Comparison of ENCODE assay signal across 13 cellular contexts in genomic region chr20:50304501-50304856, GRCh38.
DNase-seq lines count a peak whose midpoint lies in the region; ATAC-seq and TF ChIP-seq lines count a peak whose summit lies in the region.
"Had no signal": no experiment of that assay in that cellular context is flagged by ENCODE, and none has a peak within 500 bp of the region (broad histone marks: within the 10 kb centered on the region; RNA-seq: fewer than 3 reads in every experiment).

No MANE protein-coding gene starts in this region.

- no peak for TF ChIP-seq CTCF in BE2C (IDR thresholded peaks at IDR 0.05; ENCODE audit: low read depth, low read length)
- TF ChIP-seq CTCF in astrocyte of the spinal cord (IDR thresholded peaks at IDR 0.05; ENCODE audit: low read depth, low read length) = no peak
- TF ChIP-seq CTCF in psoas muscle (IDR thresholded peaks at IDR 0.05) = no peak

- no peak overlapping the region for H2BK5ac ChIP-seq in neuronal stem cell (ENCODE audit: low read length)

- ATAC-seq in left cardiac atrium (peak; percentile 35 to 39), psoas muscle (peak in 3 of 4 donors; percentile 12 to 16 (median 15))

- no peak overlapping the region for H3K9ac ChIP-seq in neuronal stem cell (ENCODE audit: low read depth, low read length, poor library complexity)

- H2BK120ac ChIP-seq in neuronal stem cell (ENCODE audit: low read depth, low read length) = no peak overlapping the region

- H3K9me3 ChIP-seq in BE2C (no peaks in the 10 kb centered on the region), psoas muscle (no peaks in the 10 kb centered on the region), neuronal stem cell (replicated peaks in 1 of 2; ENCODE audit: control insufficient read depth in 2 of 2, insufficient read depth in 1 of 2, low read depth in 1 of 2, low read length in 2 of 2) (no peaks in the 10 kb centered on the region)

- no peak overlapping the region for H3K4me2 ChIP-seq in neuronal stem cell (ENCODE audit: insufficient read depth, low read length, poor library complexity, severe bottlenecking)

- H3K4me3 ChIP-seq in BE2C (ENCODE audit: low read depth, low read length) (no peak overlapping the region), astrocyte of the spinal cord (ENCODE audit: low read depth, low read length) (no peak overlapping the region), psoas muscle (no peak overlapping the region), neuronal stem cell (ENCODE audit: low read length in 2 of 2) (no peak overlapping the region)

- no peak overlapping the region for H4K91ac ChIP-seq in neuronal stem cell (ENCODE audit: low read depth, low read length, poor library complexity)

- DNase-seq in BE2C = peak; percentile 75
- peak; percentile 50 for DNase-seq in astrocyte of the spinal cord (ENCODE audit: low read depth, low spot score)
- DNase-seq in left cardiac atrium = peak; percentile 72
- peak; percentile 73 to 85 for DNase-seq in psoas muscle
- no peak for DNase-seq in midbrain (lab: John Stamatoyannopoulos, UW)
- DNase-seq in activated CD4-positive, alpha-beta T cell treated with anti-CD3 and anti-CD28 coated beads for 4 hours = no peak
- no peak for DNase-seq in neuronal stem cell (ENCODE audit: low spot score)
- DNase-seq in SK-N-DZ (ENCODE audit: low spot score) = no peak
- DNase-seq: activated CD4-positive, alpha-beta T cell treated with anti-CD3 and anti-CD28 coated beads, Interleukin-2, amount 50 U/mL, for 4 hours; CD4-positive, alpha-beta memory T cell; immature natural killer cell; NCI-H1417 treated with DMSO at 0.1 percent for 48 hours; stimulated activated CD4-positive, alpha-beta T cell treated with anti-CD3 and anti-CD28 coated beads, Interleukin-4, amount 100 ng/mL, for 24 hours had no signal

- WGBS in psoas muscle, 3 donors = 41 to 57% (median 42%) methylated on average over 10 of the region's 10 CpGs
- WGBS in neuronal stem cell (ENCODE audit: extremely low coverage in 2 of 2, insufficient read length in 2 of 2, insufficient replicate concordance in 1 of 2), 2 donors = no CpG with 5 or more reads among the region's 10 CpGs

- no peak overlapping the region for H2AFZ ChIP-seq in neuronal stem cell (ENCODE audit: low read length)

- H3K27me3 ChIP-seq in BE2C (no peaks in the 10 kb centered on the region), psoas muscle (ENCODE audit: insufficient read depth in 3 of 3, low read length in 2 of 3) (no peaks in the 10 kb centered on the region), neuronal stem cell (ENCODE audit: control insufficient read depth in 3 of 3, insufficient read depth in 3 of 3, low read depth in 1 of 3, low read length in 3 of 3) (peaks cover 0 to 8% (median 0%) of the 10 kb centered on the region in 3 experiments)

- no peak overlapping the region for H3K23ac ChIP-seq in neuronal stem cell (ENCODE audit: low read depth, low read length, poor library complexity)

- H3K36me3 ChIP-seq in BE2C (no peaks in the 10 kb centered on the region), psoas muscle (ENCODE audit: insufficient read depth in 1 of 2, low read depth in 1 of 2) (no peaks in the 10 kb centered on the region), neuronal stem cell (replicated peaks in 1 of 2; ENCODE audit: control insufficient read depth in 2 of 2, insufficient read depth in 2 of 2, low read length in 2 of 2) (no peaks in the 10 kb centered on the region)

- no peak overlapping the region for H3K18ac ChIP-seq in neuronal stem cell (ENCODE audit: low read length)

- H3K27ac ChIP-seq in psoas muscle = peak overlapping the region; percentile 84
- H3K27ac ChIP-seq in neuronal stem cell (replicated peaks; ENCODE audit: low read length) = no peak overlapping the region

- H2BK15ac ChIP-seq in neuronal stem cell (ENCODE audit: low read length) = no peak overlapping the region

- in situ Hi-C loops in astrocyte of the spinal cord (cut with HindIII; ENCODE audit: low sequenced_read_pairs) = no loop called here

- H2BK12ac ChIP-seq in neuronal stem cell (ENCODE audit: low read length) = no peak overlapping the region

- intact Hi-C loops in left cardiac atrium (cut with DNase I) (loop anchor here in 1 of 2 donors (10.0 kb wide), 1 partner anchor 110 kb away; the partner anchor contains the start of gene CEBPB), psoas muscle (cut with DNase I) (no loop called here)

- peaks cover 45% of the 10 kb centered on the region for H3K4me1 ChIP-seq in BE2C
- peaks cover 73% of the 10 kb centered on the region for H3K4me1 ChIP-seq in psoas muscle
- H3K4me1 ChIP-seq in neuronal stem cell (ENCODE audit: control insufficient read depth in 2 of 2, insufficient read depth in 1 of 2, low read depth in 1 of 2, low read length in 2 of 2) = peaks cover 7 to 11% of the 10 kb centered on the region in 2 donors

- no peak overlapping the region for H4K8ac ChIP-seq in neuronal stem cell (ENCODE audit: low read depth, low read length)

- H3K4ac ChIP-seq in neuronal stem cell (ENCODE audit: low read length) = no peak overlapping the region

- H3K14ac ChIP-seq in neuronal stem cell (ENCODE audit: low read length) = no peak overlapping the region

- no peak overlapping the region for H2AK5ac ChIP-seq in neuronal stem cell (ENCODE audit: low read depth, low read length)

- no peaks in the 10 kb centered on the region for H3K79me1 ChIP-seq in neuronal stem cell (ENCODE audit: low read depth, low read length)

Comparison
In these comparisons a context has a peak if more than half of its experiments do, and no peak if none do; other contexts are left out.
1. DNase-seq: peak in BE2C (single experiment), astrocyte of the spinal cord (single experiment), left cardiac atrium (single experiment) and psoas muscle (2 of 2); none in midbrain (single experiment), activated CD4-positive, alpha-beta T cell treated with anti-CD3 and anti-CD28 coated beads for 4 hours (0 of 2), neuronal stem cell (single experiment) and SK-N-DZ (single experiment).